20 cellular contexts compared by ENCODE assay signal in genomic region chr5:149700347-149700746, GRCh38. TPM values are rescaled to one million over a fixed set of nuclear protein-coding genes. Genes with fewer than 3 reads are reported as not detected.
A peak's percentile ranks its signal among the peaks of the same experiment; 100 is the strongest.
DNase-seq lines count a peak whose midpoint lies in the region; ATAC-seq, FAIRE-seq and TF ChIP-seq lines count a peak whose summit lies in the region.
"Had no signal": no experiment of that assay in that cellular context is flagged by ENCODE, and none has a peak within 500 bp of the region (broad histone marks: within the 10 kb centered on the region; RNA-seq: fewer than 3 reads in every experiment).

No MANE protein-coding gene starts in this region.

- no peak for TF ChIP-seq RAD21 in HepG2 (CRISPR knock-in tag; IDR thresholded peaks at IDR 0.05)

- H3K4me2 ChIP-seq in HepG2 (ENCODE audit: low read depth, low read length), result no peak overlapping the region
- H3K4me2 ChIP-seq: A549 had no signal

- peak; percentile 12 for DNase-seq in DMS 273 (lab: John Stamatoyannopoulos, UW; ENCODE audit: unreplicated experiment)
- no peak for DNase-seq in DMS 273 treated with DMSO at 0.1 percent for 48 hours (lab: John Stamatoyannopoulos, UW)
- no peak for DNase-seq in HepG2 (ENCODE audit: low spot score)
- no peak for DNase-seq in right lobe of liver
- DNase-seq in myocyte (ENCODE audit: low read depth), result peak; percentile 49
- DNase-seq in activated CD4-positive, alpha-beta T cell treated with anti-CD3 and anti-CD28 coated beads, Interleukin-2, amount 50 U/mL, for 1 hour, result no peak
- DNase-seq in tibial artery, result no peak
- DNase-seq: AML-193; CD4-positive, alpha-beta T cell; DMS53; DND-41; EL; GOT3; H7; HFFc6 had no signal

- POLR2A ChIA-PET in HepG2 (lab: Yijun Ruan, JAX), result no interaction called here

- TF ChIP-seq CTCF in HepG2 (CRISPR knock-in tag; IDR thresholded peaks at IDR 0.05), result no peak
- no peak for TF ChIP-seq CTCF in right lobe of liver (IDR thresholded peaks at IDR 0.05)
- no peak for TF ChIP-seq CTCF in tibial artery (IDR thresholded peaks at IDR 0.05)

- H3K9ac ChIP-seq in HepG2 (ENCODE audit: insufficient read depth, low read depth, low read length), result no peak overlapping the region

- H3K9me3 ChIP-seq in HepG2 (ENCODE audit: low read length), result no peaks in the 10 kb centered on the region
- no peaks in the 10 kb centered on the region for H3K9me3 ChIP-seq in right lobe of liver
- no peaks in the 10 kb centered on the region for H3K9me3 ChIP-seq in tibial artery
- H3K9me3 ChIP-seq: A549 had no signal

- H3K27ac ChIP-seq in HepG2 (ENCODE audit: extremely low read length, insufficient read depth, low read length) (no peak overlapping the region), right lobe of liver (no peak overlapping the region), tibial artery (no peak overlapping the region)
- H3K27ac ChIP-seq: 22Rv1, A549, C4-2B had no signal

- H2AFZ ChIP-seq in HepG2 (ENCODE audit: low read length), result no peak overlapping the region

- TF ChIP-seq EP300 in HepG2 (IDR thresholded peaks at IDR 0.05; ENCODE audit: low read depth in 2 of 2, low read length in 2 of 2) (no peak), HepG2 (CRISPR knock-in tag; IDR thresholded peaks at IDR 0.05; ENCODE audit: borderline replicate concordance) (no peak)

- no peak for ATAC-seq in HepG2
- ATAC-seq in right lobe of liver, result no peak
- ATAC-seq: A549, GM12878, HCT116 had no signal

- WGBS in HepG2 (ENCODE audit: low lambda C conversion rate), result 13% methylated on average over 3 of the region's 4 CpGs
- WGBS in right lobe of liver (ENCODE audit: insufficient coverage, low coverage, low lambda C conversion rate, missing lambda C conversion rate), result 45% methylated on average over 2 of the region's 4 CpGs

- no peak for FAIRE-seq in HepG2 (lab: Jason Lieb, UNC)
- FAIRE-seq: A549, GM12878 had no signal

- H3K4me3 ChIP-seq in HepG2 (replicated peaks in 1 of 3; ENCODE audit: insufficient read depth in 1 of 3, low read depth in 2 of 3, low read length in 3 of 3) (no peak overlapping the region), right lobe of liver (no peak overlapping the region), tibial artery (no peak overlapping the region)
- H3K4me3 ChIP-seq: A549, GM12878 had no signal

- H3K36me3 ChIP-seq in HepG2 (replicated peaks in 1 of 2; ENCODE audit: control insufficient read depth in 1 of 2, insufficient read depth in 2 of 2, low read length in 2 of 2), result no peaks in the 10 kb centered on the region
- no peaks in the 10 kb centered on the region for H3K36me3 ChIP-seq in right lobe of liver
- H3K36me3 ChIP-seq in tibial artery, result no peaks in the 10 kb centered on the region

- in situ Hi-C loops in HepG2 (cut with HindIII; ENCODE audit: extremely low pct_ligation_motif_present, low pct_unique_long_range_greater_than_20kb), result no loop called here

- H3K27me3 ChIP-seq in HepG2 (ENCODE audit: control insufficient read depth in 1 of 2, insufficient read depth in 2 of 2, low read length in 2 of 2) (peaks cover 0 to 2% of the 10 kb centered on the region in 2 experiments; a peak in 1 of 5 replicates), right lobe of liver (no peaks in the 10 kb centered on the region), tibial artery (no peaks in the 10 kb centered on the region)

- BruUV-seq in HepG2 (replicated peaks; lab: Mats Ljungman, UMichigan), result no TSS peak

- CTCF ChIA-PET in HepG2 (lab: Yijun Ruan, JAX; ENCODE audit: low intra/inter-chr PET ratio, low total read pairs), result no interaction called here

- TF ChIP-seq POLR2A in HepG2 (IDR thresholded peaks at IDR 0.05; ENCODE audit: insufficient read depth in 1 of 2, low read depth in 2 of 2, low read length in 2 of 2), result no peak
- TF ChIP-seq POLR2A in right lobe of liver (IDR thresholded peaks at IDR 0.05), result no peak

- H4K20me1 ChIP-seq in HepG2 (ENCODE audit: insufficient read depth, low read length), result no peaks in the 10 kb centered on the region

- intact Hi-C loops in HepG2 (cut with micrococcal nuclease; ENCODE audit: unreplicated experiment), result no loop called here
- intact Hi-C loops in right lobe of liver (cut with DNase I), result no loop called here
- intact Hi-C loops in tibial artery (cut with DNase I; ENCODE audit: low total_unique reads), result no loop called here

- H3K4me1 ChIP-seq in HepG2 (ENCODE audit: insufficient read depth, low read length), result peaks cover 14% of the 10 kb centered on the region
- H3K4me1 ChIP-seq in right lobe of liver, result peaks cover 0 to 15% (median 0%) of the 10 kb centered on the region in 4 donors
- no peaks in the 10 kb centered on the region for H3K4me1 ChIP-seq in tibial artery

- no peaks in the 10 kb centered on the region for H3K79me2 ChIP-seq in HepG2 (ENCODE audit: insufficient read depth, low read length)

TF ChIP-seq in HepG2, 621 proteins besides CTCF, POLR2A, EP300 and RAD21:
- no peak for TF ChIP-seq ZNF629 (CRISPR knock-in tag; conservative IDR thresholded peaks at IDR 0.05)
- TF ChIP-seq ZNF17 (CRISPR knock-in tag; IDR thresholded peaks at IDR 0.05), result no peak
- TF ChIP-seq RARA (CRISPR knock-in tag; IDR thresholded peaks at IDR 0.05), result peak; percentile 61
- no peak for TF ChIP-seq ZNF550 (CRISPR knock-in tag; IDR thresholded peaks at IDR 0.05; ENCODE audit: borderline replicate concordance)
- no peak for TF ChIP-seq ZNF556 (CRISPR knock-in tag; IDR thresholded peaks at IDR 0.05; ENCODE audit: borderline replicate concordance)
- no peak for TF ChIP-seq MED1 (CRISPR knock-in tag; IDR thresholded peaks at IDR 0.05)
- TF ChIP-seq ZNF768 (CRISPR knock-in tag; IDR thresholded peaks at IDR 0.05), result no peak
- peak; percentile 37; the same call in 1 of the 2 replicates for TF ChIP-seq HNF4A (CRISPR knock-in tag; IDR thresholded peaks at IDR 0.05)
- TF ChIP-seq GPBP1L1 (CRISPR knock-in tag; IDR thresholded peaks at IDR 0.05), result no peak
- TF ChIP-seq ZMAT3 (CRISPR knock-in tag; conservative IDR thresholded peaks at IDR 0.05), result no peak
- peak; percentile 31; the same call in 1 of the 2 replicates for TF ChIP-seq NR2F6 (IDR thresholded peaks at IDR 0.05)
- no peak for TF ChIP-seq NR2F6 (CRISPR knock-in tag; IDR thresholded peaks at IDR 0.05)
TF ChIP-seq in HepG2: peak in this region for 3.

RNA-seq across cellular contexts. Expression of gene PPARGC1B, which starts 29.8 kb away (rescaled TPM):
- total RNA-seq in HepG2 (2016; rRNA removed; fragmentation: Illumina TruSeq; extraction: Trizol), result 0.73 and 1.1 TPM in 2 replicates
- total RNA-seq in HepG2 (2016; cell fraction: cytosol; rRNA removed; fragmentation: Illumina TruSeq; extraction: Trizol; ENCODE audit: low read depth), result 0.30 and 0.35 TPM in 2 replicates
- 0.76 and 0.92 TPM in 2 replicates for total RNA-seq in HepG2 (2016; cell fraction: insoluble cytoplasmic fraction; rRNA removed; fragmentation: Illumina TruSeq; extraction: Trizol)
- 0.41 and 0.49 TPM in 2 replicates for total RNA-seq in HepG2 (2016; cell fraction: membrane; rRNA removed; fragmentation: Illumina TruSeq; extraction: Trizol)
- total RNA-seq in HepG2 (2016; cell fraction: nucleus; rRNA removed; fragmentation: Illumina TruSeq; extraction: Trizol), result 1.4 and 2.4 TPM in 2 replicates
- 0.13 and 0.24 TPM in 2 replicates for polyA plus RNA-seq in HepG2 (2011; rRNA removed)
- 0.11 and 0.12 TPM in 2 replicates for polyA plus RNA-seq in HepG2 (2011; cell fraction: cytosol; rRNA removed)
- 1.3 and 1.4 TPM in 2 replicates for polyA plus RNA-seq in HepG2 (2011; cell fraction: nucleus; rRNA removed)
- 0.12 and 0.28 TPM in 2 replicates for polyA plus RNA-seq in HepG2 (2012)
- 0.07 and 0.09 TPM in 2 replicates for polyA plus RNA-seq in HepG2 (2016; cell fraction: cytosol; fragmentation: Illumina TruSeq; extraction: Trizol; ENCODE audit: low read depth)
- 0.50 and 0.53 TPM in 2 replicates for polyA plus RNA-seq in HepG2 (2016; cell fraction: insoluble cytoplasmic fraction; fragmentation: Illumina TruSeq; extraction: Trizol; ENCODE audit: low read depth)
- polyA plus RNA-seq in HepG2 (2016; cell fraction: membrane; fragmentation: Illumina TruSeq; extraction: Trizol; ENCODE audit: low read depth), result 0.06 and 0.14 TPM in 2 replicates
- 1.8 and 2.1 TPM in 2 replicates for polyA plus RNA-seq in HepG2 (2016; cell fraction: nucleus; fragmentation: Illumina TruSeq; extraction: Trizol; ENCODE audit: insufficient read depth, low read depth)
- polyA minus RNA-seq in HepG2 (2011; rRNA and poly(A)+ RNA removed; ENCODE audit: low replicate concordance), result 0.78 and 4.8 TPM in 2 replicates
- polyA minus RNA-seq in HepG2 (2011; cell fraction: cytosol; rRNA and poly(A)+ RNA removed), result 0.35 and 0.40 TPM in 2 replicates
- polyA minus RNA-seq in HepG2 (2011; cell fraction: nucleus; rRNA and poly(A)+ RNA removed), result 0.90 and 1.1 TPM in 2 replicates
- total RNA-seq in right lobe of liver, result 1 to 10 TPM; 2.3 to 7.5 (median 3.9) TPM
- 1.8 and 2.5 TPM in 2 replicates for total RNA-seq in myocyte
- polyA plus RNA-seq in myocyte (2012), result 1.1 TPM

Comparison
In these comparisons a context has a peak if more than half of its experiments do, and no peak if none do; other contexts are left out.
1. DNase-seq: peak in DMS 273 (single experiment) and myocyte (single experiment); none in DMS 273 treated with DMSO at 0.1 percent for 48 hours (single experiment), HepG2 (single experiment), right lobe of liver (0 of 3), activated CD4-positive, alpha-beta T cell treated with anti-CD3 and anti-CD28 coated beads, Interleukin-2, amount 50 U/mL, for 1 hour (single experiment) and tibial artery (0 of 2).